Comparison of ENCODE assay signal across 8 cellular contexts in the genomic region with DNA sequence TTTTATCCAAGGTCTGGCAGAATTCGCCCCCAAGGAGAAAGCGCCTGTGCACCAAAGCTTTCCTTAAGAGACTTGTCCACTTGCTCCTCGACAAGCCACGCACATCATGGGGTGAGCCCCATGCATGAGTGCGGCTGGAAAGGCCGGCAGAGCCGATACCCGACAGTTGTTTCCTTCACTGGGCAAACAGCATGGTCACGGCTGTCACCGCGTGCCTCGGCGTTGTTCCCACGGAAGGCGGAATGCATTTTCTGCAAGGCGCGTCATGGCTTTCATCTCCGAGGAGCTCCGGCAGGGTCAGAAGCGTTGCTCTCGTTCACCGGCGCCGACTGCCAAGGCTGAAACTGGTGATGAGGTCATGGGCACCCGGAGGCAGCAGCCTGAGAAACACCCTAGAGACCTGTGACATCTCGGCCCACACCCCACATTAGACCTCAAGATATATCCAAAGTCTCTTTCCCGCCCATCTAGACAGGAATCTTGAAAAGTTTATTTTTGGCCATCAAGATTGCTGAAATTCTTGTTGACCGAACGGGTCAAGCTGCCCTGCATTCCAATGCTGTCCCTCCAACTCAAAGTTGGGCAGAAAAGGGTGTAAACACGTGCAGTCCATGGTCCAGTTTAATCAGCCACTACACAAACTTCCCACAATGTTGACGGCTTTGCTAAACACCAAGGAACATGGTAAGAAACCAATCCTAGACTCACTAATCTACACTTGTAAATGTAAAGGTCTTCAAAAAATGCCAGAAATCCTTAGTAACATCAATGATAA. TPM values are rescaled to one million over a fixed set of nuclear protein-coding genes. Genes with fewer than 3 reads are reported as not detected.
DNase-seq lines count a peak whose midpoint lies in the region; ATAC-seq, FAIRE-seq and TF ChIP-seq lines count a peak whose summit lies in the region.
"Had no signal": no experiment of that assay in that cellular context is flagged by ENCODE, and none has a peak within 500 bp of the region (broad histone marks: within the 10 kb centered on the region; RNA-seq: fewer than 3 reads in every experiment).

No MANE protein-coding gene starts in this region.

- H3K9ac ChIP-seq in ES-I3 (ENCODE audit: low read depth, low read length) (peak overlapping the region; percentile 51; the same call in 1 of the 2 replicates), skeletal muscle tissue (ENCODE audit: low read depth in 1 of 3, low read length in 3 of 3) (peak overlapping the region; percentile 69 to 88 (median 83))

- H3K36me3 ChIP-seq in ES-I3 (ENCODE audit: insufficient read depth, low read length) (no peaks in the 10 kb centered on the region; the same call in 1 of the 2 replicates), bronchial epithelial cell (ENCODE audit: control insufficient read depth, insufficient read depth, low read length) (no peaks in the 10 kb centered on the region), skeletal muscle tissue (ENCODE audit: control insufficient read depth in 3 of 3, insufficient read depth in 3 of 3, low read length in 3 of 3) (no peaks in the 10 kb centered on the region)

- ATAC-seq in HG03039 (IDR thresholded peaks at IDR 0.05; ENCODE audit: unreplicated experiment) = no peak

- DNase-seq in NCI-H226 = peak; percentile 59
- peak; percentile 74 for DNase-seq in bronchial epithelial cell (ENCODE audit: low read depth)
- peak; percentile 92 for DNase-seq in islet precursor cell
- no peak for DNase-seq in NCI-H524 treated with DMSO at 0.1 percent for 48 hours (lab: John Stamatoyannopoulos, UW)
- DNase-seq: activated B cell treated with CpG ODN at 0.5 μM for 24 hours had no signal

- no peaks in the 10 kb centered on the region for H3K9me3 ChIP-seq in ES-I3 (ENCODE audit: control insufficient read depth, insufficient read depth, low read length)
- no peaks in the 10 kb centered on the region for H3K9me3 ChIP-seq in skeletal muscle tissue (ENCODE audit: control insufficient read depth in 3 of 3, low read length in 3 of 3)

- H3K4me1 ChIP-seq in ES-I3 (ENCODE audit: insufficient read depth, low read length) (0 out of 2 replicates have a peak, but pooled peaks cover 9% of the 10 kb centered on the region), skeletal muscle tissue (ENCODE audit: control insufficient read depth in 3 of 3, insufficient read depth in 3 of 3, low read length in 3 of 3) (peaks cover 11 to 15% (median 12%) of the 10 kb centered on the region in 3 donors)

- peak overlapping the region; percentile 90 for H3K27ac ChIP-seq in skeletal muscle tissue (ENCODE audit: low read depth, low read length)

- TF ChIP-seq CTCF in bronchial epithelial cell (IDR thresholded peaks at IDR 0.05; ENCODE audit: insufficient read depth, low read length, severe bottlenecking) = no peak

- FAIRE-seq in bronchial epithelial cell (lab: Jason Lieb, UNC) = no peak

- H3K4me3 ChIP-seq in bronchial epithelial cell (ENCODE audit: low read depth, low read length) (peak overlapping the region; percentile 54), skeletal muscle tissue (ENCODE audit: low read length in 3 of 3) (peak overlapping the region; percentile 91 to 94 (median 92))

- H3K27me3 ChIP-seq in bronchial epithelial cell (ENCODE audit: control insufficient read depth, insufficient read depth, low read length) (no peaks in the 10 kb centered on the region), skeletal muscle tissue (ENCODE audit: control insufficient read depth in 3 of 3, insufficient read depth in 3 of 3, low read length in 3 of 3) (no peaks in the 10 kb centered on the region)

RNA-seq across cellular contexts. Expression of gene TJP1, which starts 0.6 kb away (rescaled TPM):
- 62.9 and 86.5 TPM in 2 replicates for total RNA-seq in bronchial epithelial cell
- total RNA-seq in skeletal muscle tissue = 53.2 TPM
